19 cellular contexts compared by ENCODE assay signal in the genomic region with DNA sequence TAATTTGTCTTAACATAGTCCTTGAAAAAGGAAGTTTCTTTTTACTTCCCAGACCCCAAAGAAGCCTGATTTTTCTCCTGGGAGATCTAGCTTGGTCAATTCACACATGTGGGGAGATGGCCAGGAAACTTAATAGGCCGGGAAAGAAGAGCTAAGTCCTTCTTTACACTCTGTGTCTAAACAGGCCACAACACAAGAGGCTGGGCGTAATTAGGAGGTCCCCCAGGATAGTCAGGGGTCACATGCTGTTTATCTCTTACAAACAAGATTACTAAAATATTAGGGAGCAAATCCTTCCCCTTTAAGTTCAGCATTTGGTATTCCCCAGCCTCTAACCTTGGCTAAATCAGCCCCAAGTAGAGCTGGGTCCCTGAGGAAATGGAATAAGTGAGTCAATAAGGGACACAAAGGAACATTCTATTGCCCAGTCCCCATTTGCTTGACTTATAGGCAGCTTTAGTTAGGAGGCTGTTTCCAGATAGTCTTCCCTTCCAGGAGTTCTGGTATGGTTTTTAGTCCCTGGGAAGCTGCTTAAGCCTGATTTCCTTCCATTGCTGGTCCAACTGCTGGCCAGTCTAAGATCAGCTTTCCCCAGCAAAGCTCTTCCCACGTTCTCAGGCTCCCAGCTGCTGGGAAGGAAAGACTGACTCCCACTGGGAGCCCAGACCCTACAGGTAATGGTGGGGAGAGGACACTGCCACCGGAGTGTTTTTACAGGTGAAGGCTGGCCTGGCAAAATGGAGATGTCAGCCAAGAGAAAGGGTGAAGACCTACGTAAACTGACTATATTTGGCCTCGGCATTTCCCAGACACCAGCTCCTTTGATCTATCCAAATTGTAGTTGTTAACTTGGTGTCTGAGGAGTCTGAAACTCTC. TPM values are rescaled to one million over a fixed set of nuclear protein-coding genes. Genes with fewer than 3 reads are reported as not detected.
DNase-seq lines count a peak whose midpoint lies in the region; ATAC-seq and TF ChIP-seq lines count a peak whose summit lies in the region.
"Had no signal": no experiment of that assay in that cellular context is flagged by ENCODE, and none has a peak within 500 bp of the region (broad histone marks: within the 10 kb centered on the region; RNA-seq: fewer than 3 reads in every experiment).

No MANE protein-coding gene starts in this region.

- H3K4me1 Mint-ChIP-seq in Caco-2 (ENCODE audit: low read depth, unreplicated experiment) = no peaks in the 10 kb centered on the region

- H3K27me3 ChIP-seq in transverse colon (peaks cover 98% of the 10 kb centered on the region), Caco-2 (replicated peaks; ENCODE audit: control insufficient read depth, insufficient read depth, low read length) (no peaks in the 10 kb centered on the region)

- CTCF ChIA-PET in HEK293 (lab: Yijun Ruan, JAX) (interaction anchor here (0.5 to 2.2 kb wide), 4 partner anchors 10 to 215 kb away, joined by 3 to 6 read pairs (median 5); no protein-coding TSS in a partner anchor), Caco-2 (lab: Charles Lee) (no interaction called here)

- no TSS peak for BruUV-seq in Caco-2 (replicated peaks; lab: Mats Ljungman, UMichigan)

- intact Hi-C loops in mucosa of descending colon (cut with DNase I, micrococcal nuclease) = no loop called here
- intact Hi-C loops in transverse colon (cut with DNase I; ENCODE audit: low total_unique reads) = no loop called here
- intact Hi-C loops in Caco-2 (cut with micrococcal nuclease; ENCODE audit: unreplicated experiment) = no loop called here

- in situ Hi-C loops in transverse colon (cut with MboI; ENCODE audit: low pct_ligation_motif_present in 1 of 4, low pct_unique_long_range_greater_than_20kb in 1 of 4, low sequenced_read_pairs in 3 of 4) = no loop called here

- H3K36me3 ChIP-seq in HEK293 (ENCODE audit: control insufficient read depth in 2 of 2, insufficient read depth in 1 of 2, low read length in 2 of 2) = peaks cover 8 to 39% of the 10 kb centered on the region in 2 experiments; a peak in 1 of 3 replicates
- H3K36me3 ChIP-seq in mucosa of descending colon (ENCODE audit: low read depth) = no peaks in the 10 kb centered on the region
- H3K36me3 ChIP-seq in transverse colon = no peaks in the 10 kb centered on the region
- H3K36me3 ChIP-seq in Caco-2 (ENCODE audit: control insufficient read depth, insufficient read depth, low read length) = no peaks in the 10 kb centered on the region

- peaks cover 3% of the 10 kb centered on the region for H3K4me1 ChIP-seq in HEK293 (ENCODE audit: control insufficient read depth, insufficient read depth, low read length)
- peaks cover 7% of the 10 kb centered on the region for H3K4me1 ChIP-seq in mucosa of descending colon (ENCODE audit: low read depth)
- H3K4me1 ChIP-seq in transverse colon = peaks cover 0 to 53% (median 26%) of the 10 kb centered on the region in 4 donors
- no peaks in the 10 kb centered on the region for H3K4me1 ChIP-seq in Caco-2

- no peak overlapping the region for H3K27ac Mint-ChIP-seq in Caco-2 (ENCODE audit: unreplicated experiment)

- peaks cover 10% of the 10 kb centered on the region for H3K27me3 Mint-ChIP-seq in Caco-2 (ENCODE audit: insufficient read depth, unreplicated experiment)

- H3K9me3 Mint-ChIP-seq in Caco-2 (ENCODE audit: unreplicated experiment) = no peaks in the 10 kb centered on the region
- H3K9me3 Mint-ChIP-seq: CD8-positive, alpha-beta memory T cell had no signal

- TF ChIP-seq POLR2A in transverse colon (IDR thresholded peaks at IDR 0.05) = no peak
- TF ChIP-seq POLR2A in GM18505 (IDR thresholded peaks at IDR 0.05; ENCODE audit: borderline replicate concordance, extremely low read depth, insufficient read depth, insufficient read length) = no peak

- DNase-seq in RPMI7951 (ENCODE audit: low read depth) = peak; percentile 42
- peak in 2 of 3 donors; percentile 16 to 39 for DNase-seq in mucosa of descending colon
- DNase-seq in transverse colon = no peak
- DNase-seq in Caco-2 = no peak
- DNase-seq: ACHN; C1 segment of cervical spinal cord; CD8-positive, alpha-beta memory T cell; DND-41; GM23248; KG1; MV-4-11; NCI-H1694 treated with DMSO at 0.1 percent for 48 hours; NCI-H510A; NCI-H748 treated with DMSO at 0.1 percent for 48 hours; PC-3 had no signal

- H3K4me3 Mint-ChIP-seq in Caco-2 (ENCODE audit: unreplicated experiment) = no peak overlapping the region

- no peak for TF ChIP-seq CTCF in HEK293 (tag by site-specific recombination; IDR thresholded peaks at IDR 0.05)
- TF ChIP-seq CTCF in mucosa of descending colon (IDR thresholded peaks at IDR 0.05) = no peak
- no peak for TF ChIP-seq CTCF in transverse colon (IDR thresholded peaks at IDR 0.05)
- TF ChIP-seq CTCF in Caco-2 (IDR thresholded peaks at IDR 0.05; ENCODE audit: insufficient read depth in 1 of 2, low read depth in 1 of 2, low read length in 1 of 2, severe bottlenecking in 1 of 2, unreplicated experiment in 1 of 2) = no peak

- POLR2A ChIA-PET in HEK293 (lab: Yijun Ruan, JAX) = interaction anchor here (1.6 to 1.9 kb wide), 2 partner anchors 11 to 14 kb away, joined by 6 to 7 read pairs; partner anchors contain the start of gene HOXB9
- POLR2A ChIA-PET in Caco-2 (lab: Charles Lee) = interaction anchor here (0.5 kb wide), 1 partner anchor 592 kb away, joined by 4 read pairs; the partner anchor contains the start of gene NFE2L1

- no peaks in the 10 kb centered on the region for H3K9me3 ChIP-seq in HEK293 (ENCODE audit: control insufficient read depth, insufficient read depth, low read depth, low read length)
- no peaks in the 10 kb centered on the region for H3K9me3 ChIP-seq in mucosa of descending colon
- H3K9me3 ChIP-seq in transverse colon = no peaks in the 10 kb centered on the region
- H3K9me3 ChIP-seq in Caco-2 = no peaks in the 10 kb centered on the region

- 57 to 92% methylated on average over 2 to 6 of the region's 6 CpGs for WGBS in transverse colon (ENCODE audit: low coverage in 1 of 2), 2 donors

- ATAC-seq in mucosa of descending colon = no peak
- no peak for ATAC-seq in GM18505 (IDR thresholded peaks at IDR 0.05; ENCODE audit: unreplicated experiment)
- no peak for ATAC-seq in GM21526 (IDR thresholded peaks at IDR 0.05; ENCODE audit: low FRiP score, unreplicated experiment)
- ATAC-seq: PC-3 had no signal

- H3K36me3 Mint-ChIP-seq in Caco-2 (ENCODE audit: insufficient read depth, unreplicated experiment) = no peaks in the 10 kb centered on the region
- H3K36me3 Mint-ChIP-seq: CD8-positive, alpha-beta memory T cell had no signal

- no peak for TF ChIP-seq EP300 in transverse colon (IDR thresholded peaks at IDR 0.05; ENCODE audit: low read depth)

- H3K4me3 ChIP-seq in HEK293 (ENCODE audit: low read depth, low read length) (no peak overlapping the region), mucosa of descending colon (no peak overlapping the region), transverse colon (no peak overlapping the region), Caco-2 (ENCODE audit: low read depth, low read length) (no peak overlapping the region)
- H3K4me3 ChIP-seq: GM23248 had no signal

- H3K27ac ChIP-seq in HEK293 (ENCODE audit: extremely low read depth, low read depth, low read length) (no peak overlapping the region), transverse colon (peak overlapping the region; percentile 86 to 93 (median 90))
- H3K27ac ChIP-seq: GM23248 had no signal

TF ChIP-seq in HEK293, 187 proteins besides CTCF, POLR2A, EP300 and RAD21 (continues in another document):
- TF ChIP-seq KLF10 (tag by site-specific recombination; IDR thresholded peaks at IDR 0.05) (no peak), ZNF76 (tag by site-specific recombination; IDR thresholded peaks at IDR 0.05; ENCODE audit: borderline replicate concordance, low read depth) (no peak), ZNF830 (tag by site-specific recombination; IDR thresholded peaks at IDR 0.05; ENCODE audit: low read depth) (no peak)
- TF ChIP-seq, protein P1, sequence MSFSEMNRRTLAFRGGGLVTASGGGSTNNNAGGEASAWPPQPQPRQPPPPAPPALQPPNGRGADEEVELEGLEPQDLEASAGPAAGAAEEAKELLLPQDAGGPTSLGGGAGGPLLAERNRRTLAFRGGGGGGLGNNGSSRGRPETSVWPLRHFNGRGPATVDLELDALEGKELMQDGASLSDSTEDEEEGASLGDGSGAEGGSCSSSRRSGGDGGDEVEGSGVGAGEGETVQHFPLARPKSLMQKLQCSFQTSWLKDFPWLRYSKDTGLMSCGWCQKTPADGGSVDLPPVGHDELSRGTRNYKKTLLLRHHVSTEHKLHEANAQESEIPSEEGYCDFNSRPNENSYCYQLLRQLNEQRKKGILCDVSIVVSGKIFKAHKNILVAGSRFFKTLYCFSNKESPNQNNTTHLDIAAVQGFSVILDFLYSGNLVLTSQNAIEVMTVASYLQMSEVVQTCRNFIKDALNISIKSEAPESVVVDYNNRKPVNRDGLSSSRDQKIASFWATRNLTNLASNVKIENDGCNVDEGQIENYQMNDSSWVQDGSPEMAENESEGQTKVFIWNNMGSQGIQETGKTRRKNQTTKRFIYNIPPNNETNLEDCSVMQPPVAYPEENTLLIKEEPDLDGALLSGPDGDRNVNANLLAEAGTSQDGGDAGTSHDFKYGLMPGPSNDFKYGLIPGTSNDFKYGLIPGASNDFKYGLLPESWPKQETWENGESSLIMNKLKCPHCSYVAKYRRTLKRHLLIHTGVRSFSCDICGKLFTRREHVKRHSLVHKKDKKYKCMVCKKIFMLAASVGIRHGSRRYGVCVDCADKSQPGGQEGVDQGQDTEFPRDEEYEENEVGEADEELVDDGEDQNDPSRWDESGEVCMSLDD (tag by site-specific recombination; IDR thresholded peaks at IDR 0.05) = no peak

RNA-seq across cellular contexts. Expression of gene HOXB9, which starts 14.1 kb away (rescaled TPM):
- 2.3 and 4.1 TPM in 2 replicates for total RNA-seq in RPMI7951 (2014; rRNA removed; shearing (Covaris generic))
- total RNA-seq in mucosa of descending colon = 10 to 100 TPM; 40.1 to 78.4 (median 41.5) TPM
- 10 to 100 TPM; 19.8 to 54.3 (median 29.4) TPM for total RNA-seq in transverse colon
- total RNA-seq in Caco-2 (2022) = 4.5 and 5.4 TPM in 2 replicates
- total RNA-seq: GM23248 had no signal

RNA-seq across cellular contexts. Expression of gene HOXB8, which starts 25.1 kb away (rescaled TPM):
- 0.24 and 0.49 TPM in 2 replicates for total RNA-seq in RPMI7951 (2014; rRNA removed; shearing (Covaris generic))
- total RNA-seq in mucosa of descending colon (1 to 10 TPM; 4.2 to 7.5 (median 5.6) TPM), transverse colon (10 to 100 TPM in 2 of 4 donors, 1 to 10 TPM in 2; 1.8 to 21.3 (median 8.9) TPM), Caco-2 (2022) (0.39 and 1.2 TPM in 2 replicates)
- total RNA-seq: CD8-positive, alpha-beta memory T cell; GM23248; PC-3 had no signal

RNA-seq across cellular contexts. Expression of gene HOXB7, which starts 29.4 kb away (rescaled TPM):
- 24.9 and 26.1 TPM in 2 replicates for total RNA-seq in RPMI7951 (2014; rRNA removed; shearing (Covaris generic))
- total RNA-seq in mucosa of descending colon (10 to 100 TPM; 10.9 to 29.1 (median 22.4) TPM), transverse colon (10 to 100 TPM in 3 of 4 donors, not detected in 1; 11.2 to 20.9 (median 16.7) TPM), Caco-2 (2022) (23.7 and 28.2 TPM in 2 replicates)
- total RNA-seq: PC-3 had no signal

RNA-seq across cellular contexts. Expression of gene HOXB6, which starts 35.4 kb away (rescaled TPM):
- total RNA-seq in RPMI7951 (2014; rRNA removed; shearing (Covaris generic)) = 4.8 and 7.3 TPM in 2 replicates
- total RNA-seq in mucosa of descending colon (10 to 100 TPM; 41.3 to 68.8 (median 50.9) TPM), transverse colon (10 to 100 TPM; 42.7 to 78.4 (median 62.5) TPM), Caco-2 (2022) (1.8 and 1.9 TPM in 2 replicates)

RNA-seq across cellular contexts. Expression of gene HOXB5, which starts 46.6 kb away (rescaled TPM):
- 0.10 and 0.24 TPM in 2 replicates for total RNA-seq in RPMI7951 (2014; rRNA removed; shearing (Covaris generic))
- 10 to 100 TPM; 16.2 to 29.3 (median 19.9) TPM for total RNA-seq in mucosa of descending colon
- 10 to 100 TPM; 10.5 to 35.4 (median 18.7) TPM for total RNA-seq in transverse colon
- not detected in 2 replicates for total RNA-seq in Caco-2 (2022)
- total RNA-seq: CD8-positive, alpha-beta memory T cell; G401 had no signal

Comparison
In these comparisons a context has a peak if more than half of its experiments do, and no peak if none do; other contexts are left out.
1. DNase-seq: peak in RPMI7951 (single experiment) and mucosa of descending colon (2 of 3); none in transverse colon (single experiment) and Caco-2 (0 of 2).